In the genomic region with DNA sequence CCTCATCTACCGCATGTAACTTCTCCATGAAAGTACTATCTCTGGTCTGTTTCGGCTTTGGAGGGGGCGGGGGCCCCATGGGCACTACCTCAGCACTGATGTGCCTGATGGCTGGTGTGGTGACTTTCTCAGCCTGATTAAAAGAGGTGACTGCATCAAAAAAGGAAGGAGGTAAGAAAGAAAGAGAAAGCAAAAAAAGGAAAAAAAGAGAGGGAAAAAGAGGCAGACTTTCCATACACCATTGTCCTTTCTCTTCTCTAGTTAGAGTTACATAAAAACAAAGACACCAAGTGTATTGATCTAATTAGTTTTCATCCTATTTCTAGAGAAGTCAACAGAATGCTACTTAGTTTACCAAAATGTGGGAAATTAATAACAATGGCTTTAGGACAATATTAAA, we compare ENCODE assay signal across 20 cellular contexts. TPM values are rescaled to one million over a fixed set of nuclear protein-coding genes. Genes with fewer than 3 reads are reported as not detected.
DNase-seq lines count a peak whose midpoint lies in the region; ATAC-seq, FAIRE-seq and TF ChIP-seq lines count a peak whose summit lies in the region.
"Had no signal": no experiment of that assay in that cellular context is flagged by ENCODE, and none has a peak within 500 bp of the region (broad histone marks: within the 10 kb centered on the region; RNA-seq: fewer than 3 reads in every experiment).

No MANE protein-coding gene starts in this region.

- TF ChIP-seq CTCF in endothelial cell (IDR thresholded peaks at IDR 0.05; ENCODE audit: unreplicated experiment): no peak

- H3K4me1 Mint-ChIP-seq in activated naive CD4-positive, alpha-beta T cell treated with anti-CD3 and anti-CD28 coated beads for 36 hours (ENCODE audit: low read depth): peaks cover 2% of the 10 kb centered on the region
- H3K4me1 Mint-ChIP-seq in endothelial cell (ENCODE audit: unreplicated experiment): no peaks in the 10 kb centered on the region

- peak overlapping the region; percentile 31 for H3K27ac Mint-ChIP-seq in activated naive CD4-positive, alpha-beta T cell treated with anti-CD3 and anti-CD28 coated beads for 36 hours
- no peak overlapping the region for H3K27ac Mint-ChIP-seq in endothelial cell (ENCODE audit: unreplicated experiment)

- DNase-seq in activated naive CD4-positive, alpha-beta T cell treated with anti-CD3 and anti-CD28 coated beads for 36 hours: no peak
- no peak for DNase-seq in activated naive CD4-positive, alpha-beta T cell treated with Interleukin-2 at 50 U/mL for 16 hours
- DNase-seq in GM19239 (ENCODE audit: insufficient read length, low spot score): no peak
- DNase-seq in endothelial cell (ENCODE audit: low spot score): no peak
- no peak for DNase-seq in putamen (ENCODE audit: low spot score)
- no peak for DNase-seq in A172 (ENCODE audit: low spot score)
- DNase-seq: ACHN, BE2C, DMS 273 treated with DMSO at 0.1 percent for 48 hours, GDM1, GOT3, KG1, NCI-H1417 treated with DMSO at 0.1 percent for 48 hours, NCI-H1930, NCI-H2171, NCI-H446, NCI-H69, SHP77 had no signal

- peaks cover 15% of the 10 kb centered on the region for H3K36me3 Mint-ChIP-seq in activated naive CD4-positive, alpha-beta T cell treated with anti-CD3 and anti-CD28 coated beads for 36 hours (ENCODE audit: low read depth)
- H3K36me3 Mint-ChIP-seq in endothelial cell (ENCODE audit: low read depth, unreplicated experiment): peaks cover 26% of the 10 kb centered on the region

- peak; percentile 47 for FAIRE-seq in GM19239 (lab: Jason Lieb, UNC)
- FAIRE-seq: GM12878 had no signal

- intact Hi-C loops in activated naive CD4-positive, alpha-beta T cell treated with anti-CD3 and anti-CD28 coated beads for 36 hours (cut with micrococcal nuclease): no loop called here

- CTCF ChIA-PET in activated naive CD4-positive, alpha-beta T cell treated with anti-CD3 and anti-CD28 coated beads for 36 hours (lab: Charles Lee): interaction anchor here (0.5 kb wide), 1 partner anchor 496 kb away, joined by 3 read pairs; no protein-coding TSS in a partner anchor

- H3K4me3 Mint-ChIP-seq in activated naive CD4-positive, alpha-beta T cell treated with anti-CD3 and anti-CD28 coated beads for 36 hours: no peak overlapping the region
- peak overlapping the region; percentile 76 for H3K4me3 Mint-ChIP-seq in endothelial cell (ENCODE audit: unreplicated experiment)

- no peak for ATAC-seq in GM21576 (IDR thresholded peaks at IDR 0.05; ENCODE audit: unreplicated experiment)
- ATAC-seq: GM12878 had no signal

- H3K27me3 Mint-ChIP-seq in activated naive CD4-positive, alpha-beta T cell treated with anti-CD3 and anti-CD28 coated beads for 36 hours (ENCODE audit: low read depth): no peaks in the 10 kb centered on the region
- H3K27me3 Mint-ChIP-seq in endothelial cell (ENCODE audit: unreplicated experiment): no peaks in the 10 kb centered on the region

- H3K9me3 Mint-ChIP-seq in activated naive CD4-positive, alpha-beta T cell treated with anti-CD3 and anti-CD28 coated beads for 36 hours: no peaks in the 10 kb centered on the region
- H3K9me3 Mint-ChIP-seq in endothelial cell (ENCODE audit: unreplicated experiment): no peaks in the 10 kb centered on the region

RNA-seq across cellular contexts. Expression of gene GON4L, which starts 43.3 kb away (rescaled TPM):
- total RNA-seq in activated naive CD4-positive, alpha-beta T cell treated with anti-CD3 and anti-CD28 coated beads for 36 hours: 10 to 100 TPM; 36.6 to 37.1 TPM
- total RNA-seq in endothelial cell (ENCODE audit: unreplicated experiment): 72.7 TPM
- 26.9 and 29.6 TPM in 2 replicates for total RNA-seq in A172 (2014; rRNA removed; shearing (Covaris generic))

RNA-seq across cellular contexts. Expression of gene SYT11, which starts 45.7 kb away (rescaled TPM):
- 1 to 10 TPM; 6.3 to 7.0 TPM for total RNA-seq in activated naive CD4-positive, alpha-beta T cell treated with anti-CD3 and anti-CD28 coated beads for 36 hours
- 15.4 TPM for total RNA-seq in endothelial cell (ENCODE audit: unreplicated experiment)
- total RNA-seq in A172 (2014; rRNA removed; shearing (Covaris generic)): 63.9 and 64.5 TPM in 2 replicates
